In the genomic region with DNA sequence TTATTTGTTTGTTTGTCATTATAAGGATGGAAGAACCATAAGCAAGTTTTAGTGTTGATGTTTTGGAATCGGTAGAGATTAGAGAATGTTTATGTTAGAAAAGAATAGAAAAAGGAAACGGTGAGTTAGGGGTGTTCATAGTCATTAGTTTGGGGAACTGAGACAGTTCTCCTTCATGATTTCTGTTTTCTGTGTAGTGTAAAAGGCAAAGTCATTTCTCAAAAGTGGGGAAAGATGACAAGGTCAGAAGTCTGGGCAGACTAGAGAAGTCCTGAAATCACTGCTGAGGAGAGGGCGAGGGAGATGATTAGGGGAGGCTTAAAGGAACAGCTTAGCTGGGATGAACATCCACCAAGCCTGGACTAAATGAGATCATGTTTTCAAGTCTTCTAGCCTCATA, we compare ENCODE assay signal across 12 cellular contexts.
DNase-seq lines count a peak whose midpoint lies in the region; ATAC-seq and TF ChIP-seq lines count a peak whose summit lies in the region.
"Had no signal": no experiment of that assay in that cellular context is flagged by ENCODE, and none has a peak within 500 bp of the region (broad histone marks: within the 10 kb centered on the region; RNA-seq: fewer than 3 reads in every experiment).

No MANE protein-coding gene starts in this region.

- H3K27me3 ChIP-seq in upper lobe of left lung: no peaks in the 10 kb centered on the region
- H3K27me3 ChIP-seq in effector memory CD4-positive, alpha-beta T cell (replicated peaks; ENCODE audit: control insufficient read depth, insufficient read depth, low read length, poor library complexity, severe bottlenecking): no peaks in the 10 kb centered on the region

- H3K27me3 Mint-ChIP-seq in activated naive CD8-positive, alpha-beta T cell: no peaks in the 10 kb centered on the region

- no peak for TF ChIP-seq POLR2A in upper lobe of left lung (IDR thresholded peaks at IDR 0.05)

- no peak for TF ChIP-seq EP300 in upper lobe of left lung (IDR thresholded peaks at IDR 0.05)

- H3K27ac ChIP-seq in upper lobe of left lung: no peak overlapping the region
- H3K27ac ChIP-seq in effector memory CD4-positive, alpha-beta T cell (ENCODE audit: insufficient read depth, low read length, poor library complexity, severe bottlenecking): no peak overlapping the region

- WGBS in upper lobe of left lung, 2 donors: 63 to 69% methylated on average over 3 of the region's 3 CpGs

- no peaks in the 10 kb centered on the region for H3K9me3 ChIP-seq in upper lobe of left lung
- H3K9me3 ChIP-seq in effector memory CD4-positive, alpha-beta T cell (ENCODE audit: control insufficient read depth, low read length): no peaks in the 10 kb centered on the region

- no peak for TF ChIP-seq CTCF in upper lobe of left lung (IDR thresholded peaks at IDR 0.05)

- no peaks in the 10 kb centered on the region for H3K36me3 ChIP-seq in upper lobe of left lung
- no peaks in the 10 kb centered on the region for H3K36me3 ChIP-seq in effector memory CD4-positive, alpha-beta T cell (ENCODE audit: control insufficient read depth, insufficient read depth, low read length)

- H3K36me3 Mint-ChIP-seq in activated naive CD8-positive, alpha-beta T cell: peaks cover 4% of the 10 kb centered on the region

- peak; percentile 57 for ATAC-seq in GM18858 (IDR thresholded peaks at IDR 0.05; ENCODE audit: unreplicated experiment)
- peak; percentile 68 for ATAC-seq in GM21447 (IDR thresholded peaks at IDR 0.05; ENCODE audit: unreplicated experiment)
- ATAC-seq in HG03095 (IDR thresholded peaks at IDR 0.05; ENCODE audit: unreplicated experiment): peak; percentile 80
- ATAC-seq in upper lobe of left lung (ENCODE audit: low FRiP score in 2 of 2): no peak
- ATAC-seq: left colon, SK-N-SH treated with all-trans-retinoic acid at 6 μM for 48 hours had no signal

- no peaks in the 10 kb centered on the region for H3K9me3 Mint-ChIP-seq in activated naive CD8-positive, alpha-beta T cell (ENCODE audit: low read depth)

- peak overlapping the region; percentile 36 for H3K27ac Mint-ChIP-seq in activated naive CD8-positive, alpha-beta T cell

- no peak for DNase-seq in upper lobe of left lung
- no peak for DNase-seq in amygdala (lab: John Stamatoyannopoulos, UW)
- no peak for DNase-seq in effector memory CD4-positive, alpha-beta T cell
- DNase-seq in cerebellar cortex (ENCODE audit: low spot score): no peak
- DNase-seq: left colon, NCI-H510A, posterior cingulate gyrus had no signal

- peaks cover 30% of the 10 kb centered on the region for H3K4me1 Mint-ChIP-seq in activated naive CD8-positive, alpha-beta T cell (ENCODE audit: low read depth)

- H3K4me1 ChIP-seq in upper lobe of left lung: no peaks in the 10 kb centered on the region
- no peaks in the 10 kb centered on the region for H3K4me1 ChIP-seq in effector memory CD4-positive, alpha-beta T cell (ENCODE audit: control insufficient read depth, insufficient read depth, low read length, poor library complexity, severe bottlenecking)

- no peak overlapping the region for H3K4me3 Mint-ChIP-seq in activated naive CD8-positive, alpha-beta T cell

- H3K4me3 ChIP-seq in upper lobe of left lung: no peak overlapping the region
- H3K4me3 ChIP-seq in effector memory CD4-positive, alpha-beta T cell (ENCODE audit: insufficient read depth, low read depth, low read length, poor library complexity, severe bottlenecking): no peak overlapping the region

Comparison
In these comparisons a context has a peak if more than half of its experiments do, and no peak if none do; other contexts are left out.
1. ATAC-seq: peak in GM18858 (single experiment), GM21447 (single experiment) and HG03095 (single experiment); none in upper lobe of left lung (0 of 2).